In genomic region chr11:119381186-119381988, GRCh38 we compare ENCODE assay signal across 8 cellular contexts. TPM values are rescaled to one million over a fixed set of nuclear protein-coding genes. Genes with fewer than 3 reads are reported as not detected.
A peak's percentile ranks its signal among the peaks of the same experiment; 100 is the strongest.
DNase-seq lines count a peak whose midpoint lies in the region; ATAC-seq and TF ChIP-seq lines count a peak whose summit lies in the region.

Gene USP2, minus strand, starts transcription at chr11:119381690. Its CDS starts 8,210 bp downstream, at chr11:119373480.

- peaks cover 0 to 3% (median 0%) of the 10 kb centered on the region in 5 donors for H3K27me3 Mint-ChIP-seq in naive thymus-derived CD8-positive, alpha-beta T cell
- peaks cover 5% of the 10 kb centered on the region for H3K27me3 Mint-ChIP-seq in stimulated activated memory B cell treated with anti-CD40 and anti-IgM and Interleukin-4, amounts not matched to agents 10 μg/mL and 1 μg/mL and 100 μg/mL, for 72 hours

- H3K27me3 ChIP-seq in H7 (ENCODE audit: control insufficient read depth, insufficient read depth, low read length) (peaks cover 20% of the 10 kb centered on the region), Loucy (ENCODE audit: insufficient read depth, low read length, poor library complexity, severe bottlenecking) (no peaks in the 10 kb centered on the region)

- no peak within 1 kb of the TSS for H3K4me3 Mint-ChIP-seq in naive thymus-derived CD8-positive, alpha-beta T cell
- H3K4me3 Mint-ChIP-seq in stimulated activated memory B cell treated with anti-CD40 and anti-IgM and Interleukin-4, amounts not matched to agents 10 μg/mL and 1 μg/mL and 100 μg/mL, for 72 hours = no peak within 1 kb of the TSS

- peak within 1 kb of the TSS; percentile 53 for H3K27ac ChIP-seq in RWPE1

- H3F3A ChIP-seq in Loucy (ENCODE audit: low read depth) = no peaks in the 10 kb centered on the region

- DNase-seq in EL (peak; percentile 96), H7 (peak; percentile 94), RWPE1 (ENCODE audit: low spot score) (peak; percentile 94), fibroblast of peridontal ligament (ENCODE audit: extremely low read depth) (peak; percentile 95)
- DNase-seq in activated T-helper 9 cell treated with anti-CD3 and anti-CD28 coated beads, Interleukin-2, amount 50 U/mL, for 16 hours (ENCODE audit: low read depth) = peak; percentile 96
- peak; percentile 94 to 99 (median 98) for DNase-seq in naive thymus-derived CD8-positive, alpha-beta T cell

- TF ChIP-seq CTCF in Loucy (conservative IDR thresholded peaks at IDR 0.05; ENCODE audit: low read length) (peak; percentile 81), RWPE1 (conservative IDR thresholded peaks at IDR 0.05; ENCODE audit: low read depth) (peak; percentile 96)

- CTCF ChIA-PET in RWPE1 (lab: Yijun Ruan, JAX) = interaction anchor here (0.5 to 3.9 kb wide), 24 partner anchors 9 to 809 kb away, joined by 3 to 21 read pairs (median 4); partner anchors contain the start of gene C1QTNF5

- no peaks in the 10 kb centered on the region for H3K36me3 Mint-ChIP-seq in naive thymus-derived CD8-positive, alpha-beta T cell
- H3K36me3 Mint-ChIP-seq in stimulated activated memory B cell treated with anti-CD40 and anti-IgM and Interleukin-4, amounts not matched to agents 10 μg/mL and 1 μg/mL and 100 μg/mL, for 72 hours = no peaks in the 10 kb centered on the region

- peak within 1 kb of the TSS; percentile 54 for H3K4me3 ChIP-seq in H7 (ENCODE audit: insufficient read depth, low read depth, low read length)
- peak within 1 kb of the TSS; percentile 78 for H3K4me3 ChIP-seq in Loucy (ENCODE audit: low read length, poor library complexity, severe bottlenecking)

- H3K4me1 Mint-ChIP-seq in naive thymus-derived CD8-positive, alpha-beta T cell = peaks cover 0 to 7% (median 3%) of the 10 kb centered on the region in 4 donors
- no peaks in the 10 kb centered on the region for H3K4me1 Mint-ChIP-seq in stimulated activated memory B cell treated with anti-CD40 and anti-IgM and Interleukin-4, amounts not matched to agents 10 μg/mL and 1 μg/mL and 100 μg/mL, for 72 hours

- peak within 1 kb of the TSS; percentile 92 for H2AFZ ChIP-seq in Loucy (ENCODE audit: low read length)

- H4K20me1 ChIP-seq in Loucy (ENCODE audit: insufficient read depth, low read length, poor library complexity, severe bottlenecking) = no peaks in the 10 kb centered on the region

- peak; percentile 95 to 97 for ATAC-seq in naive thymus-derived CD8-positive, alpha-beta T cell
- ATAC-seq in stimulated activated memory B cell treated with anti-CD40 and anti-IgM and Interleukin-4, amounts not matched to agents 10 μg/mL and 1 μg/mL and 100 μg/mL, for 72 hours = peak; percentile 99

- peaks cover 21% of the 10 kb centered on the region for H3K4me1 ChIP-seq in Loucy (ENCODE audit: insufficient read depth, low read length, poor library complexity, severe bottlenecking)

- H3K79me2 ChIP-seq in Loucy (ENCODE audit: insufficient read depth, low read length) = no peaks in the 10 kb centered on the region

- POLR2A ChIA-PET in RWPE1 (lab: Yijun Ruan, JAX; ENCODE audit: low non-redundant PET) = no interaction called here
- POLR2A ChIA-PET in naive thymus-derived CD8-positive, alpha-beta T cell (lab: Charles Lee) = interaction anchor here (0.7 to 1.4 kb wide), 4 partner anchors 14 to 41 kb away, joined by 3 to 9 read pairs (median 4); partner anchors contain the start of gene C1QTNF5

- H3K27ac Mint-ChIP-seq in naive thymus-derived CD8-positive, alpha-beta T cell = peak within 1 kb of the TSS in 2 of 10 donors; percentile 57 to 78
- no peak within 1 kb of the TSS for H3K27ac Mint-ChIP-seq in stimulated activated memory B cell treated with anti-CD40 and anti-IgM and Interleukin-4, amounts not matched to agents 10 μg/mL and 1 μg/mL and 100 μg/mL, for 72 hours

- no peaks in the 10 kb centered on the region for H3K9me2 ChIP-seq in Loucy (replicated peaks; ENCODE audit: low read depth, low read length)

- no peaks in the 10 kb centered on the region for H3K9me3 Mint-ChIP-seq in naive thymus-derived CD8-positive, alpha-beta T cell
- no peaks in the 10 kb centered on the region for H3K9me3 Mint-ChIP-seq in stimulated activated memory B cell treated with anti-CD40 and anti-IgM and Interleukin-4, amounts not matched to agents 10 μg/mL and 1 μg/mL and 100 μg/mL, for 72 hours

- H3K36me3 ChIP-seq in H7 (replicated peaks; ENCODE audit: control insufficient read depth, insufficient read depth, low read length) (no peaks in the 10 kb centered on the region), Loucy (ENCODE audit: insufficient read depth, low read length) (no peaks in the 10 kb centered on the region)

- H3K9me3 ChIP-seq in Loucy (ENCODE audit: insufficient read depth, low read depth, low read length) = no peaks in the 10 kb centered on the region

- peak within 1 kb of the TSS; percentile 78 for H3K4me2 ChIP-seq in Loucy (ENCODE audit: low read depth, low read length, poor library complexity, severe bottlenecking)

- peak within 1 kb of the TSS; percentile 67 for H3K9ac ChIP-seq in Loucy (ENCODE audit: low read depth, low read length, poor library complexity, severe bottlenecking)

RNA-seq across cellular contexts. Expression of gene USP2, which starts in this region (rescaled TPM):
- 2.7 and 2.8 TPM in 2 replicates for total RNA-seq in H7 (2014; rRNA removed; shearing (Covaris generic))
- under 1 TPM; 0.16 to 0.23 TPM for total RNA-seq in naive thymus-derived CD8-positive, alpha-beta T cell
- under 1 TPM in 1 of 3 donors, not detected in 2; 0.13 TPM for polyA plus RNA-seq in naive thymus-derived CD8-positive, alpha-beta T cell

Comparison
In these comparisons a context has a peak if more than half of its experiments do, and no peak if none do; other contexts are left out.
1. Peak in every context shown above with its lines: DNase-seq, ATAC-seq, H3K4me3 ChIP-seq and H3K27ac ChIP-seq.
2. Peak in DNase-seq and ATAC-seq in naive thymus-derived CD8-positive, alpha-beta T cell; RNA of the gene not detected or under 1 TPM.